In the genomic region with DNA sequence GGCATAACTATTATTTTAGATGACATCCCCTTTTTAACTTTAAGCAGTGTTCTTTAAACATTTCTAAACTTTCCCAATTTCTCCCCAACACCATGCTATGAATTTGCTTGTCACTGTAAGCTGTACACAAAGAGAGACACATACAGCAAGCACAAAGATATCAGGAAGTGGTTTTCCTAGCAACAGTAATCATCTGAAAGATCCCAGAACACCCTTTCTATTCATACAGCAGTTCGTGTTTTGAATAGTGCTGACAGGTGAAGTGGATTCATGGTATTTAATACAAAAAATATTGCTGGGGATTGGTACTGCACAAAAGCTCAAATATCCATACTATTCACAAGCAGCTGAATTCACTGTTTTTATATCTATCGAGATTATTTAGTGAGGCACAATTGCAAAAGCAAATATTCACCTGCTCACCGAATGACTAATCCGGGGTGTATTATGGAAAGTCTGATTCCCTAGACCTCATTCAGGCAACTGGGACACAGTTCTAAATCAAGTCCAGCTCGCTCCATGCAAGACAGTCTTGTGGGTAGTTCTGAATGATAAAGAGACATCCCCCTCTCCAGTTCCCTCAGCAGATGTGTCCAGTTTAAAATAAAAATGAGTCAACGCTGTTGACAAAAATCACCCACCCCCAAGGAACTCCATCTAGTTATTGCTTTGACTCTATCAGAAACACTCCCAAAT, we compare ENCODE assay signal across 29 cellular contexts.
"Had no signal": no experiment of that assay in that cellular context is flagged by ENCODE, and none has a peak within 500 bp of the region (broad histone marks: within the 10 kb centered on the region; RNA-seq: fewer than 3 reads in every experiment).

No MANE protein-coding gene starts in this region.

- H3K9me3 ChIP-seq: breast epithelium, psoas muscle, transverse colon, uterus had no signal

- H3K4me3 Mint-ChIP-seq: activated CD4-positive, alpha-beta T cell treated with anti-CD3 and anti-CD28 coated beads for 36 hours; activated CD8-positive, alpha-beta memory T cell treated with anti-CD3 and anti-CD28 coated beads, Interleukin-2, amount 10 ng/mL, durations not matched to agents 7 days and 5 days; activated CD8-positive, alpha-beta T cell treated with anti-CD3 and anti-CD28 coated beads, Interleukin-2, amount 10 ng/mL, durations not matched to agents 7 days and 5 days; activated naive CD4-positive, alpha-beta T cell treated with anti-CD3 and anti-CD28 coated beads, Interleukin-2, amount 50 U/mL, for 24 hours; activated naive CD8-positive, alpha-beta T cell treated with anti-CD3 and anti-CD28 coated beads, Interleukin-2, amount 50 U/mL, for 24 hours; effector memory CD8-positive, alpha-beta T cell; immature natural killer cell; mesothelial cell of epicardium; natural killer cell had no signal

- H3K36me3 ChIP-seq: breast epithelium, heart left ventricle, ovary, spleen, transverse colon, uterus had no signal

- H3K27ac ChIP-seq: breast epithelium, coronary artery, dorsolateral prefrontal cortex, foreskin keratinocyte, heart left ventricle, ovary, psoas muscle, spleen, transverse colon, uterus had no signal

- H3K27me3 ChIP-seq: breast epithelium, foreskin keratinocyte, heart left ventricle, ovary, spleen, transverse colon, uterus had no signal

- H3K9me3 Mint-ChIP-seq: activated T-helper 2 cell treated with anti-CD3 and anti-CD28 coated beads, Interferon-gamma antibody, Interleukin-2, Interleukin-4, amounts not matched to agents 10 μg/mL and 5 μg/mL and 100 μg/mL, durations not matched to agents 14 hours and 24 hours and 36 hours; effector memory CD8-positive, alpha-beta T cell; natural killer cell had no signal

- H3K4me1 ChIP-seq: breast epithelium, foreskin keratinocyte, heart left ventricle, psoas muscle, spleen, transverse colon, uterus had no signal

- H3K4me1 Mint-ChIP-seq: activated CD8-positive, alpha-beta memory T cell treated with anti-CD3 and anti-CD28 coated beads, Interleukin-2, amount 10 ng/mL, durations not matched to agents 7 days and 5 days; activated naive CD8-positive, alpha-beta T cell treated with anti-CD3 and anti-CD28 coated beads, Interleukin-2, amount 50 U/mL, for 24 hours; immature natural killer cell; natural killer cell had no signal

- DNase-seq: activated CD4-positive, alpha-beta T cell treated with anti-CD3 and anti-CD28 coated beads for 36 hours; activated CD4-positive, CD25-positive, alpha-beta regulatory T cell; activated CD8-positive, alpha-beta memory T cell treated with anti-CD3 and anti-CD28 coated beads, Interleukin-2, amount 10 ng/mL, durations not matched to agents 7 days and 5 days; activated CD8-positive, alpha-beta T cell treated with anti-CD3 and anti-CD28 coated beads, Interleukin-2, amount 10 ng/mL, durations not matched to agents 7 days and 5 days; activated naive CD8-positive, alpha-beta T cell treated with anti-CD3 and anti-CD28 coated beads, Interleukin-2, amount 50 U/mL, for 24 hours; activated T-cell treated with anti-CD3 and anti-CD28 coated beads, Interleukin-2, amount 50 U/mL, for 48 hours; amygdala; cerebellar nuclear complex; dorsolateral prefrontal cortex; effector memory CD8-positive, alpha-beta T cell; foreskin keratinocyte; heart left ventricle; hypothalamus; immature natural killer cell; kidney; left colon; mammary epithelial cell; natural killer cell; ovary; psoas muscle; spleen; stimulated activated naive CD4-positive, alpha-beta T cell; transverse colon; uterus had no signal

- H3K27me3 Mint-ChIP-seq: activated CD8-positive, alpha-beta memory T cell treated with anti-CD3 and anti-CD28 coated beads, Interleukin-2, amount 10 ng/mL, durations not matched to agents 7 days and 5 days; activated naive CD4-positive, alpha-beta T cell treated with anti-CD3 and anti-CD28 coated beads, Interleukin-2, amount 50 U/mL, for 24 hours had no signal

- H3K27ac Mint-ChIP-seq: activated CD4-positive, alpha-beta T cell treated with anti-CD3 and anti-CD28 coated beads for 36 hours; activated CD8-positive, alpha-beta memory T cell treated with anti-CD3 and anti-CD28 coated beads, Interleukin-2, amount 10 ng/mL, durations not matched to agents 7 days and 5 days; activated CD8-positive, alpha-beta T cell treated with anti-CD3 and anti-CD28 coated beads, Interleukin-2, amount 10 ng/mL, durations not matched to agents 7 days and 5 days; activated naive CD4-positive, alpha-beta T cell treated with anti-CD3 and anti-CD28 coated beads, Interleukin-2, amount 50 U/mL, for 24 hours; activated naive CD8-positive, alpha-beta T cell treated with anti-CD3 and anti-CD28 coated beads, Interleukin-2, amount 50 U/mL, for 24 hours; activated T-helper 2 cell treated with anti-CD3 and anti-CD28 coated beads, Interferon-gamma antibody, Interleukin-2, Interleukin-4, amounts not matched to agents 10 μg/mL and 5 μg/mL and 100 μg/mL, durations not matched to agents 14 hours and 24 hours and 36 hours; effector memory CD8-positive, alpha-beta T cell; immature natural killer cell; mesothelial cell of epicardium; natural killer cell had no signal

- H3K36me3 Mint-ChIP-seq: activated CD8-positive, alpha-beta memory T cell treated with anti-CD3 and anti-CD28 coated beads, Interleukin-2, amount 10 ng/mL, durations not matched to agents 7 days and 5 days; immature natural killer cell; mesothelial cell of epicardium; natural killer cell had no signal

- ATAC-seq: activated CD4-positive, alpha-beta T cell treated with anti-CD3 and anti-CD28 coated beads for 36 hours; activated CD8-positive, alpha-beta memory T cell treated with anti-CD3 and anti-CD28 coated beads, Interleukin-2, amount 10 ng/mL, durations not matched to agents 7 days and 5 days; activated CD8-positive, alpha-beta T cell treated with anti-CD3 and anti-CD28 coated beads, Interleukin-2, amount 10 ng/mL, durations not matched to agents 7 days and 5 days; activated naive CD8-positive, alpha-beta T cell treated with anti-CD3 and anti-CD28 coated beads, Interleukin-2, amount 50 U/mL, for 24 hours; effector memory CD8-positive, alpha-beta T cell; foreskin keratinocyte; heart left ventricle; left colon; natural killer cell; psoas muscle had no signal

- H3K4me3 ChIP-seq: breast epithelium, coronary artery, dorsolateral prefrontal cortex, heart left ventricle, ovary, psoas muscle, spleen, transverse colon, uterus had no signal
